Comparison of ENCODE assay signal across 28 cellular contexts in genomic region chr12:116249938-116250337, GRCh38.
"Had no signal": no experiment of that assay in that cellular context is flagged by ENCODE, and none has a peak within 500 bp of the region (broad histone marks: within the 10 kb centered on the region; RNA-seq: fewer than 3 reads in every experiment).

No MANE protein-coding gene starts in this region.

- H3K27ac Mint-ChIP-seq: activated CD4-positive, alpha-beta memory T cell treated with anti-CD3 and anti-CD28 coated beads, Interleukin-2, amount 10 ng/mL, durations not matched to agents 7 days and 5 days; activated CD4-positive, alpha-beta T cell treated with anti-CD3 and anti-CD28 coated beads for 36 hours; activated naive CD4-positive, alpha-beta T cell treated with anti-CD3 and anti-CD28 coated beads for 36 hours; activated T-helper 17 cell treated with anti-CD3 and anti-CD28 coated beads, Interleukin-2, amount 50 U/mL, for 72 hours; brain; T-helper 1 cell treated with Interleukin-12 subunit alpha and Interleukin-12 subunit beta and Interleukin-4 antibody, amounts not matched to agents 30 μg/mL and 1 μg/mL, for 36 hours had no signal

- DNase-seq: activated CD4-positive, alpha-beta memory T cell treated with anti-CD3 and anti-CD28 coated beads, Interleukin-2, amount 10 ng/mL, durations not matched to agents 7 days and 5 days; activated CD4-positive, alpha-beta T cell treated with anti-CD3 and anti-CD28 coated beads for 36 hours; activated CD4-positive, alpha-beta T cell treated with anti-CD3 and anti-CD28 coated beads, Interleukin-2, amount 50 U/mL, for 1 hour; activated CD4-positive, CD25-positive, alpha-beta regulatory T cell; activated gamma-delta T cell; activated naive CD4-positive, alpha-beta T cell treated with anti-CD3 and anti-CD28 coated beads for 36 hours; activated T-cell treated with anti-CD3 and anti-CD28 coated beads for 4 hours; activated T-cell treated with anti-CD3 and anti-CD28 coated beads, Interleukin-2, amount 50 U/mL, for 48 hours; amygdala; cerebellar nuclear complex; MV-4-11; NCI-H1092 treated with DMSO at 0.1 percent for 48 hours; NCI-H1417 treated with DMSO at 0.1 percent for 48 hours; NCI-H1694; NCI-H2029; NCI-H2107; NCI-H2171 treated with DMSO at 0.1 percent for 48 hours; NCI-H226; NCI-H510A; NCI-H526 treated with DMSO at 0.1 percent for 48 hours; NCI-H82; PC-9; SHP77 treated with DMSO at 0.1 percent for 48 hours had no signal

- H3K4me3 Mint-ChIP-seq: activated CD4-positive, alpha-beta memory T cell treated with anti-CD3 and anti-CD28 coated beads, Interleukin-2, amount 10 ng/mL, durations not matched to agents 7 days and 5 days; activated CD4-positive, alpha-beta T cell treated with anti-CD3 and anti-CD28 coated beads for 36 hours; activated naive CD4-positive, alpha-beta T cell treated with anti-CD3 and anti-CD28 coated beads for 36 hours; activated naive CD8-positive, alpha-beta T cell; activated T-helper 17 cell treated with anti-CD3 and anti-CD28 coated beads, Interleukin-2, amount 50 U/mL, for 72 hours; brain; T-helper 1 cell treated with Interleukin-12 subunit alpha and Interleukin-12 subunit beta and Interleukin-4 antibody, amounts not matched to agents 30 μg/mL and 1 μg/mL, for 36 hours had no signal

- H3K27me3 Mint-ChIP-seq: activated CD4-positive, alpha-beta memory T cell treated with anti-CD3 and anti-CD28 coated beads, Interleukin-2, amount 10 ng/mL, durations not matched to agents 7 days and 5 days; activated CD4-positive, alpha-beta T cell treated with anti-CD3 and anti-CD28 coated beads for 36 hours; activated naive CD8-positive, alpha-beta T cell; activated T-helper 17 cell treated with anti-CD3 and anti-CD28 coated beads, Interleukin-2, amount 50 U/mL, for 72 hours; brain had no signal

- FAIRE-seq: astrocyte had no signal

- ATAC-seq: activated CD4-positive, alpha-beta T cell treated with anti-CD3 and anti-CD28 coated beads for 36 hours; activated T-helper 17 cell treated with anti-CD3 and anti-CD28 coated beads, Interleukin-2, amount 50 U/mL, for 72 hours had no signal
